ENCODE assay signal across 3 cellular contexts in the genomic region with DNA sequence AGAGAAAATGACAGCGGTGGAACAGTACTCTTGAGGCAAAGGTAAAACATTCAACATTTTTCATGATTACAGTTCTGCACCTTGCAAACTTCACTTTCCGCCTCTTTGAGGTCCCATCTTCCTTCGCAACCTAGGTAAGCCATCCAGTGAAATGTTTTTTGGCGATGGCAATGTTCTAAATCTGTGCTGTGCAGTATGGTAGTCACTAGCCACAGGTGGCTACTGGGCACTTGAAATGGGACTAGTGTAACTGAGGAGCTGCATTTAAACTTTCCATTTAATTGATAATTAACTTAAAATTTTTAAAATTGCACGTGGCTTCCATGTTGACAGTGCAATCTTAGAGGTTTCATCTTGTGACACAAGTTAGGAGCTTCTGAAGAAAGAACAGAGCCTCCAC.
"Had no signal": no experiment of that assay in that cellular context is flagged by ENCODE, and none has a peak within 500 bp of the region (broad histone marks: within the 10 kb centered on the region; RNA-seq: fewer than 3 reads in every experiment).

No MANE protein-coding gene starts in this region.

- ATAC-seq: GM12878 had no signal

- H3K4me3 ChIP-seq: GM12878 had no signal

- DNase-seq: GDM1, GF-D8 had no signal
